ENCODE assay signal across 8 cellular contexts in genomic region chr13:24161010-24161775, GRCh38. TPM values are rescaled to one million over a fixed set of nuclear protein-coding genes. Genes with fewer than 3 reads are reported as not detected.
DNase-seq lines count a peak whose midpoint lies in the region; ATAC-seq and TF ChIP-seq lines count a peak whose summit lies in the region.

No MANE protein-coding gene starts in this region.

- H3K4me2 ChIP-seq in DOHH2 (ENCODE audit: low read length) (peak overlapping the region; percentile 61), Karpas-422 (ENCODE audit: low read depth, low read length, poor library complexity, severe bottlenecking) (peak overlapping the region; percentile 57)

- H3K27ac ChIP-seq in DOHH2 (ENCODE audit: low read depth, low read length) (no peak overlapping the region), Karpas-422 (ENCODE audit: low read length) (no peak overlapping the region), ectodermal cell (ENCODE audit: insufficient read depth, low read depth, low read length, poor library complexity, severe bottlenecking) (no peak overlapping the region)

- H3K4me1 ChIP-seq in DOHH2 (ENCODE audit: control insufficient read depth, low read length): peaks cover 21% of the 10 kb centered on the region
- peaks cover 7% of the 10 kb centered on the region for H3K4me1 ChIP-seq in Karpas-422 (ENCODE audit: low read length)
- peaks cover 22% of the 10 kb centered on the region for H3K4me1 ChIP-seq in ectodermal cell (ENCODE audit: control insufficient read depth, insufficient read depth, low read length)

- peaks cover 9% of the 10 kb centered on the region for H3K27me3 Mint-ChIP-seq in activated CD4-positive, alpha-beta T cell treated with anti-CD3 and anti-CD28 coated beads for 36 hours
- peaks cover 48% of the 10 kb centered on the region for H3K27me3 Mint-ChIP-seq in mesothelial cell of epicardium (ENCODE audit: low read depth)

- H3K4me3 Mint-ChIP-seq in activated CD4-positive, alpha-beta T cell treated with anti-CD3 and anti-CD28 coated beads for 36 hours: peak overlapping the region; percentile 83
- peak overlapping the region; percentile 76 for H3K4me3 Mint-ChIP-seq in mesothelial cell of epicardium

- no peak overlapping the region for H3K9ac ChIP-seq in Karpas-422 (ENCODE audit: low read length)

- no peak overlapping the region for H3K27ac Mint-ChIP-seq in activated CD4-positive, alpha-beta T cell treated with anti-CD3 and anti-CD28 coated beads for 36 hours
- H3K27ac Mint-ChIP-seq in mesothelial cell of epicardium: no peak overlapping the region

- no peaks in the 10 kb centered on the region for H3K9me2 ChIP-seq in DOHH2 (replicated peaks; ENCODE audit: control insufficient read depth, low read length)
- no peaks in the 10 kb centered on the region for H3K9me2 ChIP-seq in Karpas-422 (replicated peaks; ENCODE audit: insufficient read depth, low read length)

- H3K36me3 Mint-ChIP-seq in activated CD4-positive, alpha-beta T cell treated with anti-CD3 and anti-CD28 coated beads for 36 hours (ENCODE audit: low read depth): peaks cover 3% of the 10 kb centered on the region
- H3K36me3 Mint-ChIP-seq in mesothelial cell of epicardium: no peaks in the 10 kb centered on the region

- 0 to 1% methylated on average over 43 of the region's 43 CpGs for WGBS in ectodermal cell, 2 experiments

- intact Hi-C loops in activated CD4-positive, alpha-beta T cell treated with anti-CD3 and anti-CD28 coated beads for 36 hours (cut with DNase I, micrococcal nuclease): loop anchor here in 1 of 2 experiments (1.0 to 10.0 kb wide), 6 partner anchors 38 to 762 kb away; partner anchors contain the start of gene PARP4

- H3K36me3 ChIP-seq in DOHH2 (ENCODE audit: control insufficient read depth, low read length) (peaks cover 14% of the 10 kb centered on the region), Karpas-422 (ENCODE audit: insufficient read depth, low read length) (no peaks in the 10 kb centered on the region), ectodermal cell (ENCODE audit: control insufficient read depth, insufficient read depth, low read length) (no peaks in the 10 kb centered on the region)

- peaks cover 3% of the 10 kb centered on the region for H3F3A ChIP-seq in DOHH2 (ENCODE audit: control insufficient read depth, insufficient read depth)

- peak overlapping the region; percentile 73 for H3K4me3 ChIP-seq in DOHH2 (ENCODE audit: low read length)
- H3K4me3 ChIP-seq in Karpas-422 (ENCODE audit: low read length): peak overlapping the region; percentile 47; the same call in 1 of the 2 replicates
- peak overlapping the region; percentile 79 for H3K4me3 ChIP-seq in ectodermal cell (ENCODE audit: insufficient read depth, low read depth, low read length)

- no peaks in the 10 kb centered on the region for H3K9me3 Mint-ChIP-seq in activated CD4-positive, alpha-beta T cell treated with anti-CD3 and anti-CD28 coated beads for 36 hours (ENCODE audit: low read depth)
- H3K9me3 Mint-ChIP-seq in mesothelial cell of epicardium: no peaks in the 10 kb centered on the region

- CTCF ChIA-PET in activated CD4-positive, alpha-beta T cell treated with anti-CD3 and anti-CD28 coated beads for 36 hours (lab: Charles Lee): interaction anchor here (0.6 to 1.2 kb wide), 5 partner anchors 11 to 202 kb away, joined by 3 to 4 read pairs (median 3); no protein-coding TSS in a partner anchor

- peak; percentile 27 for ATAC-seq in GM21576 (IDR thresholded peaks at IDR 0.05; ENCODE audit: unreplicated experiment)
- ATAC-seq in activated CD4-positive, alpha-beta T cell treated with anti-CD3 and anti-CD28 coated beads for 36 hours: peak; percentile 64

- H2AFZ ChIP-seq in Karpas-422 (ENCODE audit: low read length): no peak overlapping the region

- H3K79me2 ChIP-seq in DOHH2 (ENCODE audit: control insufficient read depth, low read length): peaks cover 44% of the 10 kb centered on the region
- no peaks in the 10 kb centered on the region for H3K79me2 ChIP-seq in Karpas-422 (ENCODE audit: low read length)

- POLR2A ChIA-PET in activated CD4-positive, alpha-beta T cell treated with anti-CD3 and anti-CD28 coated beads for 36 hours (lab: Charles Lee): interaction anchor here (0.5 to 1.2 kb wide), 4 partner anchors 17 to 113 kb away, joined by 3 read pairs; no protein-coding TSS in a partner anchor

- DNase-seq in Karpas-422: no peak
- DNase-seq in activated CD4-positive, alpha-beta T cell treated with anti-CD3 and anti-CD28 coated beads for 36 hours: peak; percentile 64
- DNase-seq in mesothelial cell of epicardium (ENCODE audit: low spot score in 2 of 2, unreplicated experiment in 2 of 2): peak in 1 of 2 experiments; percentile 45
- DNase-seq in stimulated activated CD8-positive, alpha-beta memory T cell treated with anti-CD3 and anti-CD28 coated beads, Interleukin-4, amount 100 ng/mL, for 4 hours (ENCODE audit: low read depth in 2 of 2, low spot score in 1 of 2): peak; percentile 6 to 21
- DNase-seq in NCI-H774 (lab: John Stamatoyannopoulos, UW): no peak

- H3K27me3 ChIP-seq in DOHH2 (ENCODE audit: control insufficient read depth, low read length): no peaks in the 10 kb centered on the region
- H3K27me3 ChIP-seq in Karpas-422 (ENCODE audit: low read length): no peaks in the 10 kb centered on the region
- peaks cover 17% of the 10 kb centered on the region for H3K27me3 ChIP-seq in ectodermal cell (ENCODE audit: control insufficient read depth, insufficient read depth, low read length, poor library complexity, severe bottlenecking)

- H3K9me3 ChIP-seq in DOHH2 (ENCODE audit: control insufficient read depth, insufficient read depth, low read length) (no peaks in the 10 kb centered on the region), Karpas-422 (ENCODE audit: low read length) (no peaks in the 10 kb centered on the region), ectodermal cell (ENCODE audit: control insufficient read depth, low read length) (no peaks in the 10 kb centered on the region)

- H4K20me1 ChIP-seq in DOHH2 (ENCODE audit: control insufficient read depth, insufficient read depth, low read depth, low read length) (peaks cover 12% of the 10 kb centered on the region), Karpas-422 (ENCODE audit: insufficient read depth, low read depth, low read length) (no peaks in the 10 kb centered on the region)

- peaks cover 12% of the 10 kb centered on the region for H3K4me1 Mint-ChIP-seq in activated CD4-positive, alpha-beta T cell treated with anti-CD3 and anti-CD28 coated beads for 36 hours
- H3K4me1 Mint-ChIP-seq in mesothelial cell of epicardium: peaks cover 11% of the 10 kb centered on the region

- no peak for TF ChIP-seq CTCF in DOHH2 (IDR thresholded peaks at IDR 0.05; ENCODE audit: low read depth, low read length, poor library complexity, severe bottlenecking)
- TF ChIP-seq CTCF in mesothelial cell of epicardium (IDR thresholded peaks at IDR 0.05; ENCODE audit: unreplicated experiment): no peak

RNA-seq across cellular contexts. Expression of gene SPATA13, which starts 0.7 kb away (rescaled TPM):
- 1.7 and 2.1 TPM in 2 replicates for total RNA-seq in Karpas-422 (2014; rRNA removed; shearing (Covaris generic); ENCODE audit: low replicate concordance)
- 10 to 100 TPM; 47.6 to 51.5 TPM for total RNA-seq in activated CD4-positive, alpha-beta T cell treated with anti-CD3 and anti-CD28 coated beads for 36 hours
- 13.8 TPM for polyA plus RNA-seq in ectodermal cell (2013, experiment 1 of 4)
- polyA plus RNA-seq in ectodermal cell (2013, experiment 2 of 4): 13.0 TPM
- polyA plus RNA-seq in ectodermal cell (2013, experiment 3 of 4): 13.7 TPM
- 14.8 TPM for polyA plus RNA-seq in ectodermal cell (2013, experiment 4 of 4)
- 2.9 to 3.8 TPM (median 3.7 TPM) in 3 replicates for total RNA-seq in mesothelial cell of epicardium

Comparison
In these comparisons a context has a peak if more than half of its experiments do, and no peak if none do; other contexts are left out.
1. DNase-seq: peak in activated CD4-positive, alpha-beta T cell treated with anti-CD3 and anti-CD28 coated beads for 36 hours (single experiment) and stimulated activated CD8-positive, alpha-beta memory T cell treated with anti-CD3 and anti-CD28 coated beads, Interleukin-4, amount 100 ng/mL, for 4 hours (2 of 2); none in Karpas-422 (single experiment) and NCI-H774 (single experiment).
2. RNA of gene SPATA13, which starts 0.7 kb away (total RNA-seq): 47.6 to 51.5 TPM in activated CD4-positive, alpha-beta T cell treated with anti-CD3 and anti-CD28 coated beads for 36 hours; 2.9 to 3.8 TPM in mesothelial cell of epicardium and 1.7 to 2.1 TPM in Karpas-422; every median in the first group is over 10 times any median in the second.
3. Peak in every context shown above with its lines, with median percentiles within 50 percentile points of each other: H3K4me3 ChIP-seq.